ENCODE assay signal across 8 cellular contexts in the genomic region with DNA sequence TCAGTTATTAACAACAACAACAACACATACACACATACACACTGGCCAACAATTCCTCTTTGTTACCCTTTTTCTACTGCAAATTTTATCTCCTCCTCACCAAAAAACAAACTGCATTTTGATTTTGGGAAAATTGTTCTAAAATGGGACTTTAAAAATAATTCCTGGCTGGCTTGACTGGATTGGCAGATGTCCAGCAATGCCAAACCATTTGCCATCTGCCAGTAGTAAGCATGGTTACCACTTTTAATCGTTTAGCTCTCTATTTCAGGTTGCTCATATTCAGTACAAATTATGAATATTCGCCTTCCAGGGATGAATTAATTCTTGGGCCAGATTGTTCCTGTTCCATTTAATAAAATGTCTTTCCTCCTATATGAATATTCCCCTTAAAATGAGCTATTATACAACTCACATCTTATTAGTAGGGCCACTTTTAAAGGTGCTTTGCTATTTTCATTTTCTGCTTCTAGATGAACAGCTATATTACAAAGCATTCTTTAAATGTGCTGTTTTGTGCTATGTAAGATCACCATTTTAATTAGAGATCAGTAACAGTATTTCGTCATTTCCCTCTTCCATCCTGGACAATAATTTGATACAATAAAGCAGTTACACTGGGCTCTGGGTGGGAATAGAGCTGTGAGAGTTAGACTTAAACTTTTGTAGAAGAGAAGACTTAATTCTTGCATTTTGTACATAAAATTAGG. TPM values are rescaled to one million over a fixed set of nuclear protein-coding genes. Genes with fewer than 3 reads are reported as not detected.
DNase-seq lines count a peak whose midpoint lies in the region; ATAC-seq, FAIRE-seq and TF ChIP-seq lines count a peak whose summit lies in the region.

No MANE protein-coding gene starts in this region.

- POLR2A ChIA-PET in activated CD4-positive, alpha-beta T cell treated with anti-CD3 and anti-CD28 coated beads, Interleukin-2, amount 10 ng/mL, durations not matched to agents 7 days and 5 days (lab: Charles Lee) = interaction anchor here (0.7 kb wide), 1 partner anchor 58 kb away, joined by 3 read pairs; no protein-coding TSS in a partner anchor

- H3K27me3 Mint-ChIP-seq in activated CD4-positive, alpha-beta T cell treated with anti-CD3 and anti-CD28 coated beads, Interleukin-2, amount 10 ng/mL, durations not matched to agents 7 days and 5 days = peaks cover 8% of the 10 kb centered on the region
- H3K27me3 Mint-ChIP-seq in activated naive CD8-positive, alpha-beta T cell treated with anti-CD3 and anti-CD28 coated beads for 36 hours = no peaks in the 10 kb centered on the region

- intact Hi-C loops in kidney (cut with DNase I) = no loop called here
- intact Hi-C loops in testis (cut with DNase I; ENCODE audit: low total_unique reads) = no loop called here

- H3K27ac Mint-ChIP-seq in activated CD4-positive, alpha-beta T cell treated with anti-CD3 and anti-CD28 coated beads, Interleukin-2, amount 10 ng/mL, durations not matched to agents 7 days and 5 days = peak overlapping the region; percentile 86
- H3K27ac Mint-ChIP-seq in activated naive CD8-positive, alpha-beta T cell treated with anti-CD3 and anti-CD28 coated beads for 36 hours = peak overlapping the region; percentile 50

- 36 to 38% methylated on average over 3 of the region's 3 CpGs for WGBS in testis, 2 donors

- no peaks in the 10 kb centered on the region for H3K27me3 ChIP-seq in testis

- peaks cover 22% of the 10 kb centered on the region for H3K4me1 Mint-ChIP-seq in activated CD4-positive, alpha-beta T cell treated with anti-CD3 and anti-CD28 coated beads, Interleukin-2, amount 10 ng/mL, durations not matched to agents 7 days and 5 days
- peaks cover 23% of the 10 kb centered on the region for H3K4me1 Mint-ChIP-seq in activated naive CD8-positive, alpha-beta T cell treated with anti-CD3 and anti-CD28 coated beads for 36 hours

- CTCF ChIA-PET in activated CD4-positive, alpha-beta T cell treated with anti-CD3 and anti-CD28 coated beads, Interleukin-2, amount 10 ng/mL, durations not matched to agents 7 days and 5 days (lab: Charles Lee) = interaction anchor here (0.7 to 1.5 kb wide), 5 partner anchors 8 to 58 kb away, joined by 3 to 4 read pairs (median 3); partner anchors contain the start of gene SMNDC1

- H3K4me3 Mint-ChIP-seq in activated CD4-positive, alpha-beta T cell treated with anti-CD3 and anti-CD28 coated beads, Interleukin-2, amount 10 ng/mL, durations not matched to agents 7 days and 5 days = peak overlapping the region; percentile 65
- peak overlapping the region; percentile 57 for H3K4me3 Mint-ChIP-seq in activated naive CD8-positive, alpha-beta T cell treated with anti-CD3 and anti-CD28 coated beads for 36 hours

- TF ChIP-seq POLR2A in testis (IDR thresholded peaks at IDR 0.05) = no peak

- H3K36me3 Mint-ChIP-seq in activated CD4-positive, alpha-beta T cell treated with anti-CD3 and anti-CD28 coated beads, Interleukin-2, amount 10 ng/mL, durations not matched to agents 7 days and 5 days (ENCODE audit: low read depth) = no peaks in the 10 kb centered on the region
- no peaks in the 10 kb centered on the region for H3K36me3 Mint-ChIP-seq in activated naive CD8-positive, alpha-beta T cell treated with anti-CD3 and anti-CD28 coated beads for 36 hours

- H3K36me3 ChIP-seq in kidney (ENCODE audit: control insufficient read depth in 1 of 2, insufficient read depth in 2 of 2, low read length in 2 of 2) (no peaks in the 10 kb centered on the region), testis (ENCODE audit: low read depth, missing control alignments) (no peaks in the 10 kb centered on the region)

- ATAC-seq in GM18520 (IDR thresholded peaks at IDR 0.05; ENCODE audit: unreplicated experiment) = no peak

- H3K9me3 ChIP-seq in kidney (ENCODE audit: control insufficient read depth in 1 of 2, low read length in 2 of 2) (no peaks in the 10 kb centered on the region), testis (no peaks in the 10 kb centered on the region)

- H3K4me3 ChIP-seq in kidney (ENCODE audit: low read length in 2 of 2) (peak overlapping the region; percentile 53 to 57), testis (no peak overlapping the region)

- DNase-seq in activated CD4-positive, alpha-beta T cell treated with anti-CD3 and anti-CD28 coated beads, Interleukin-2, amount 10 ng/mL, durations not matched to agents 7 days and 5 days = no peak
- no peak for DNase-seq in activated CD4-positive, alpha-beta T cell treated with anti-CD3 and anti-CD28 coated beads for 4 hours
- no peak for DNase-seq in activated naive CD8-positive, alpha-beta T cell treated with anti-CD3 and anti-CD28 coated beads for 36 hours
- DNase-seq in kidney (no peak), testis (no peak), NCI-H1105 (lab: John Stamatoyannopoulos, UW) (no peak), NCI-H2029 treated with DMSO at 0.1 percent for 48 hours (lab: John Stamatoyannopoulos, UW) (no peak)

- H3K9ac ChIP-seq in kidney (ENCODE audit: low read length in 2 of 2) = peak overlapping the region in 1 of 2 donors; percentile 23

- no peak for FAIRE-seq in kidney (lab: Jason Lieb, UNC)

- no peaks in the 10 kb centered on the region for H3K9me3 Mint-ChIP-seq in activated CD4-positive, alpha-beta T cell treated with anti-CD3 and anti-CD28 coated beads, Interleukin-2, amount 10 ng/mL, durations not matched to agents 7 days and 5 days
- no peaks in the 10 kb centered on the region for H3K9me3 Mint-ChIP-seq in activated naive CD8-positive, alpha-beta T cell treated with anti-CD3 and anti-CD28 coated beads for 36 hours

- H3K27ac ChIP-seq in kidney (ENCODE audit: low read depth in 2 of 2, low read length in 2 of 2) (peak overlapping the region in 1 of 2 donors; percentile 73), testis (peak overlapping the region; percentile 81)

- TF ChIP-seq CTCF in kidney (IDR thresholded peaks at IDR 0.05; ENCODE audit: borderline replicate concordance, extremely low read depth, insufficient read depth) = no peak
- no peak for TF ChIP-seq CTCF in testis (IDR thresholded peaks at IDR 0.05)

- H3K4me1 ChIP-seq in kidney (ENCODE audit: control insufficient read depth in 1 of 2, insufficient read depth in 1 of 2, low read depth in 1 of 2, low read length in 2 of 2) (peaks cover 13 to 14% of the 10 kb centered on the region in 2 donors), testis (peaks cover 49% of the 10 kb centered on the region)

RNA-seq across cellular contexts. Expression of gene SMNDC1, which starts 35.6 kb away (rescaled TPM):
- 10 to 100 TPM; 36.3 to 44.2 TPM for total RNA-seq in activated CD4-positive, alpha-beta T cell treated with anti-CD3 and anti-CD28 coated beads, Interleukin-2, amount 10 ng/mL, durations not matched to agents 7 days and 5 days
- 10 to 100 TPM; 55.1 to 56.9 TPM for total RNA-seq in activated naive CD8-positive, alpha-beta T cell treated with anti-CD3 and anti-CD28 coated beads for 36 hours
- total RNA-seq in kidney (28.6 TPM), testis (10 to 100 TPM; 16.4 to 20.9 TPM)
- polyA plus RNA-seq in kidney (ENCODE audit: insufficient read depth, low read depth, low replicate concordance) (12.4 TPM), testis (ENCODE audit: insufficient read depth, low read depth, low replicate concordance) (33.2 TPM)

Comparison
In these comparisons a context has a peak if more than half of its experiments do, and no peak if none do; other contexts are left out.
1. H3K4me3 ChIP-seq: peak in kidney (2 of 2); none in testis (0 of 2).